ENCODE assay signal across 16 cellular contexts in genomic region chr4:946517-947471, GRCh38.
"Had no signal": no experiment of that assay in that cellular context is flagged by ENCODE, and none has a peak within 500 bp of the region (broad histone marks: within the 10 kb centered on the region; RNA-seq: fewer than 3 reads in every experiment).

No MANE protein-coding gene starts in this region.

- DNase-seq: activated CD4-positive, alpha-beta T cell treated with anti-CD3 and anti-CD28 coated beads for 1 hour; activated CD4-positive, alpha-beta T cell treated with anti-CD3 and anti-CD28 coated beads, Interleukin-2, amount 50 U/mL, for 4 hours; amniotic stem cell; central memory CD4-positive, alpha-beta T cell; effector memory CD8-positive, alpha-beta T cell; foreskin melanocyte; lower lobe of right lung; naive thymus-derived CD4-positive, alpha-beta T cell; stimulated activated CD4-positive, alpha-beta T cell treated with anti-CD3 and anti-CD28 coated beads, Interleukin-4, amount 100 ng/mL, for 4 hours; stimulated activated CD8-positive, alpha-beta memory T cell treated with anti-CD3 and anti-CD28 coated beads, Interleukin-4, amount 100 ng/mL, for 48 hours; stimulated activated naive CD8-positive, alpha-beta T cell treated with anti-CD3 and anti-CD28 coated beads, Interleukin-15, amount 100 ng/mL, for 72 hours; T-helper 9 cell had no signal

- H3K4me3 ChIP-seq: body of pancreas, lower lobe of right lung, skin epidermis, thoracic aorta had no signal

- ATAC-seq: body of pancreas; effector memory CD8-positive, alpha-beta T cell; stimulated activated naive CD8-positive, alpha-beta T cell treated with anti-CD3 and anti-CD28 coated beads, Interleukin-15, amount 100 ng/mL, for 72 hours had no signal

- H3K27ac ChIP-seq: epithelial cell of prostate, lower lobe of right lung, skin epidermis, thoracic aorta had no signal

- H3K9me3 ChIP-seq: body of pancreas, lower lobe of right lung, thoracic aorta had no signal
